ENCODE assay signal across 9 cellular contexts in the genomic region with DNA sequence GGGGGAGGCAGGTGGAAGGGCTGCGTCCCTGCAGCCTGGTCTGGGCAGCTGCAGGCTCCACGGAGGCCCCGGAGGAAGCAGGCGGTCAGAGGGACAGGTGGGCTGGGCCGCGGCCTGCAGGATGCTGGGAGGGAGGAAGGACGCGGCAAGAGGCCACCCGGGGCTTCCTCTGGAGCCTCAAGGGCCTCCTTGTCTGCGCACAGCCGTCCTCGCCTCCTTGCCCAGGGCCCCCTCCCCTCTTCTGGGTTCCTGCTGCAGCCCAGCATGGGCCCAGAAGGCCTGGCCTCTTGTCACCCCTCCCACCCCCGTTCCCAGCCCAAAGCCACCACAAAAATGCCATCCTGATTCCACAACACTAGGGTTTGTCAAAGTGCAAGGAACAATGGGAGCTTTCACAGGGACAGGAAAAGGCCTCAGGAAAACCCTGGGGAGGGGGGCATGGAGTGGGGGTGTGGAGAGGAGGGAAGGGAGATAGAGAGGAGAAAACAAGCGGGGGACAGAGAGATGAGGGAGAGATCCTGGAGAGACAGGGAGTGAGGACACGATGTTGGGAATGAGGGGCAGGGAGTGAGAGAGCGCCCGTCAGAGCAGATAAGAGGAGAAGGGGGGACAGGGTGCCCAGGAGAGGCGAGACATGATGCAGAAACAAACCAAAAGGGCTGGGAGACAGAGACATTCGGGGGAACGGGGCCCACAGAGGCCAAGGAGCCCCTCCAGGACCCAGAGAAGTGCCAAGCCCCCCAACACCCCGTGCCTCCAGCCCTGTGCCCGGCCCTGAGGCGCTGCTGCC. TPM values are rescaled to one million over a fixed set of nuclear protein-coding genes. Genes with fewer than 3 reads are reported as not detected.
DNase-seq lines count a peak whose midpoint lies in the region; ATAC-seq and TF ChIP-seq lines count a peak whose summit lies in the region.
"Had no signal": no experiment of that assay in that cellular context is flagged by ENCODE, and none has a peak within 500 bp of the region (broad histone marks: within the 10 kb centered on the region; RNA-seq: fewer than 3 reads in every experiment).

No MANE protein-coding gene starts in this region.

- intact Hi-C loops in left cardiac atrium (cut with DNase I), result loop anchor here in 1 of 2 donors (5.0 kb wide), 1 partner anchor 39 kb away; no protein-coding TSS in a partner anchor

- H3K36me3 ChIP-seq in BE2C, result no peaks in the 10 kb centered on the region

- H3K4me3 ChIP-seq in BE2C (ENCODE audit: low read depth, low read length), result no peak overlapping the region

- no peaks in the 10 kb centered on the region for H3K27me3 ChIP-seq in BE2C

- peaks cover 25% of the 10 kb centered on the region for H3K4me1 ChIP-seq in BE2C

- TF ChIP-seq CTCF in BE2C (IDR thresholded peaks at IDR 0.05; ENCODE audit: low read depth, low read length), result no peak

- H3K9me3 ChIP-seq in BE2C, result no peaks in the 10 kb centered on the region

- DNase-seq in BE2C, result peak; percentile 3
- peak in 46 of 56 donors; percentile 39 to 85 (median 64) for DNase-seq in amygdala (lab: John Stamatoyannopoulos, UW)
- peak; percentile 70 for DNase-seq in left cardiac atrium
- DNase-seq in occipital lobe (lab: John Stamatoyannopoulos, UW), result peak; percentile 58
- DNase-seq in NCI-H146 (lab: John Stamatoyannopoulos, UW), result no peak
- DNase-seq in NCI-H345 (lab: John Stamatoyannopoulos, UW), result no peak
- DNase-seq in 8988T, result no peak
- DNase-seq: activated CD4-positive, alpha-beta T cell treated with anti-CD3 and anti-CD28 coated beads for 36 hours had no signal

- peak in 1 of 2 donors; percentile 2 for ATAC-seq in left cardiac atrium
- no peak for ATAC-seq in HG02610 (IDR thresholded peaks at IDR 0.05; ENCODE audit: unreplicated experiment)
- ATAC-seq: activated CD4-positive, alpha-beta T cell treated with anti-CD3 and anti-CD28 coated beads for 36 hours had no signal

RNA-seq across cellular contexts. Expression of gene ZCCHC24, which starts 41.8 kb away (rescaled TPM):
- polyA plus RNA-seq in BE2C (2012; ENCODE audit: insufficient read depth, insufficient read length, low read depth), result 5.6 TPM
- total RNA-seq in left cardiac atrium, result 10 to 100 TPM; 52.9 to 56.6 TPM
- total RNA-seq in occipital lobe, result 6.2 TPM

RNA-seq across cellular contexts. Expression of gene PPIF, which starts 56.4 kb away (rescaled TPM):
- 90.4 TPM for polyA plus RNA-seq in BE2C (2012; ENCODE audit: insufficient read depth, insufficient read length, low read depth)
- total RNA-seq in left cardiac atrium (100 to 1,000 TPM; 110 to 155 TPM), occipital lobe (5.8 TPM)

Comparison
In these comparisons a context has a peak if more than half of its experiments do, and no peak if none do; other contexts are left out.
1. DNase-seq: peak in BE2C (single experiment), amygdala (46 of 56), left cardiac atrium (single experiment) and occipital lobe (single experiment); none in NCI-H146 (single experiment), NCI-H345 (single experiment) and 8988T (single experiment).
2. RNA of gene PPIF, which starts 56.4 kb away (total RNA-seq): 110 to 155 TPM in left cardiac atrium; 5.8 TPM in occipital lobe (single experiment); every median in the first group is over 10 times any median in the second.